In the genomic region with DNA sequence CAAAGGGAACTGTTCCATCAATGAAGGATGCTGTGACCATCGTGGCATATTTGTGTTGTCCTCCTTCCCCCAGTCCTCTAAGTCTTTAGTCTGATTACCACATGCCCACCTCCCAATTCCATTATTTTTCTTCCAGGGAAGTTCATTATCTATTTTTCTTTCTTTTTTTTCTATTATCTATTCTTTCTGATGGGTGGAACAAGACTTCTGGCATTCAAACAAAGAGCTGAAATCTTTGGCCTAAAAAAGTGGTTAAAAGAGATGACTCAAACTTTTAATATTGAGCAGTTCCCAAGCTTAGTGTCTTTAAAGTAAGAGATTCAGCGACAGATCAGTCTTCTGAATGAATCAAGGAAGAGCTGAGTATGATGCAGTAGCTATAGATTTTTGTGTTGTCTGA, we compare ENCODE assay signal across 19 cellular contexts.
DNase-seq lines count a peak whose midpoint lies in the region; ATAC-seq and TF ChIP-seq lines count a peak whose summit lies in the region.
"Had no signal": no experiment of that assay in that cellular context is flagged by ENCODE, and none has a peak within 500 bp of the region (broad histone marks: within the 10 kb centered on the region; RNA-seq: fewer than 3 reads in every experiment).

No MANE protein-coding gene starts in this region.

- peak overlapping the region; percentile 38 for H3K27ac Mint-ChIP-seq in activated naive CD4-positive, alpha-beta T cell treated with anti-CD3 and anti-CD28 coated beads, Interleukin-2, amount 50 U/mL, for 24 hours
- no peak overlapping the region for H3K27ac Mint-ChIP-seq in activated naive CD4-positive, alpha-beta T cell treated with anti-CD3 and anti-CD28 coated beads for 36 hours
- peak overlapping the region; percentile 94 to 95 for H3K27ac Mint-ChIP-seq in natural killer cell treated with Interleukin-12 subunit alpha and Interleukin-12 subunit beta and Interleukin-15 and Interleukin-18, amount 100 ng/mL, for 72 hours
- H3K27ac Mint-ChIP-seq in natural killer cell (peak overlapping the region in 1 of 2 donors; percentile 52), nephron progenitor cell (no peak overlapping the region)
- peak overlapping the region; percentile 56 for H3K27ac Mint-ChIP-seq in activated T-helper 17 cell treated with anti-CD3 and anti-CD28 coated beads, Interleukin-2, amount 50 U/mL, for 72 hours

- intact Hi-C loops in activated naive CD4-positive, alpha-beta T cell treated with anti-CD3 and anti-CD28 coated beads for 36 hours (cut with micrococcal nuclease) = no loop called here
- intact Hi-C loops in natural killer cell (cut with micrococcal nuclease) = no loop called here

- H3K27me3 Mint-ChIP-seq in activated naive CD4-positive, alpha-beta T cell treated with anti-CD3 and anti-CD28 coated beads, Interleukin-2, amount 50 U/mL, for 24 hours = no peaks in the 10 kb centered on the region
- no peaks in the 10 kb centered on the region for H3K27me3 Mint-ChIP-seq in activated naive CD4-positive, alpha-beta T cell treated with anti-CD3 and anti-CD28 coated beads for 36 hours (ENCODE audit: low read depth)
- H3K27me3 Mint-ChIP-seq in natural killer cell treated with Interleukin-12 subunit alpha and Interleukin-12 subunit beta and Interleukin-15 and Interleukin-18, amount 100 ng/mL, for 72 hours = no peaks in the 10 kb centered on the region
- H3K27me3 Mint-ChIP-seq in natural killer cell (ENCODE audit: low read depth in 2 of 2) = no peaks in the 10 kb centered on the region
- H3K27me3 Mint-ChIP-seq in activated T-helper 17 cell treated with anti-CD3 and anti-CD28 coated beads, Interleukin-2, amount 50 U/mL, for 72 hours = no peaks in the 10 kb centered on the region
- H3K27me3 Mint-ChIP-seq in nephron progenitor cell (ENCODE audit: low read depth, poor library complexity) = peaks cover 3% of the 10 kb centered on the region
- H3K27me3 Mint-ChIP-seq: CD8-positive, alpha-beta memory T cell had no signal

- DNase-seq in activated naive CD4-positive, alpha-beta T cell treated with anti-CD3 and anti-CD28 coated beads for 36 hours = no peak
- DNase-seq in natural killer cell treated with Interleukin-12 subunit alpha and Interleukin-12 subunit beta and Interleukin-15 and Interleukin-18, amount 100 ng/mL, for 72 hours (ENCODE audit: low spot score) = no peak
- no peak for DNase-seq in natural killer cell
- DNase-seq in HuH-7.5 (ENCODE audit: low spot score) = no peak
- no peak for DNase-seq in nephron progenitor cell
- DNase-seq: Calu3; CD8-positive, alpha-beta memory T cell; DMS153; Kasumi-1; NCI-H1417; NCI-H1694 treated with DMSO at 0.1 percent for 48 hours; NCI-H2081 treated with DMSO at 0.1 percent for 48 hours; NCI-H2171 treated with DMSO at 0.1 percent for 48 hours; NCI-H524 treated with DMSO at 0.1 percent for 48 hours; NCI-H82; OCI-M1 had no signal

- CTCF ChIA-PET in activated naive CD4-positive, alpha-beta T cell treated with anti-CD3 and anti-CD28 coated beads for 36 hours (lab: Charles Lee) = interaction anchor here (0.6 to 1.5 kb wide), 4 partner anchors 9 to 270 kb away, joined by 3 to 5 read pairs (median 4); no protein-coding TSS in a partner anchor

- peaks cover 39% of the 10 kb centered on the region for H3K4me1 Mint-ChIP-seq in activated naive CD4-positive, alpha-beta T cell treated with anti-CD3 and anti-CD28 coated beads, Interleukin-2, amount 50 U/mL, for 24 hours
- H3K4me1 Mint-ChIP-seq in activated naive CD4-positive, alpha-beta T cell treated with anti-CD3 and anti-CD28 coated beads for 36 hours (ENCODE audit: low read depth) = peaks cover 30% of the 10 kb centered on the region
- peaks cover 43 to 48% of the 10 kb centered on the region in 2 donors for H3K4me1 Mint-ChIP-seq in natural killer cell treated with Interleukin-12 subunit alpha and Interleukin-12 subunit beta and Interleukin-15 and Interleukin-18, amount 100 ng/mL, for 72 hours (ENCODE audit: low read depth in 2 of 2)
- H3K4me1 Mint-ChIP-seq in natural killer cell = peaks cover 28 to 32% of the 10 kb centered on the region in 2 donors
- peaks cover 29% of the 10 kb centered on the region for H3K4me1 Mint-ChIP-seq in activated T-helper 17 cell treated with anti-CD3 and anti-CD28 coated beads, Interleukin-2, amount 50 U/mL, for 72 hours
- H3K4me1 Mint-ChIP-seq in nephron progenitor cell = peaks cover 16% of the 10 kb centered on the region

- ATAC-seq in natural killer cell treated with Interleukin-12 subunit alpha and Interleukin-12 subunit beta and Interleukin-15 and Interleukin-18, amount 100 ng/mL, for 72 hours = no peak
- ATAC-seq in natural killer cell (no peak), HG03565 (IDR thresholded peaks at IDR 0.05; ENCODE audit: unreplicated experiment) (no peak)
- no peak for ATAC-seq in activated T-helper 17 cell treated with anti-CD3 and anti-CD28 coated beads, Interleukin-2, amount 50 U/mL, for 72 hours (replicated peaks)

- H3K4me3 Mint-ChIP-seq in activated naive CD4-positive, alpha-beta T cell treated with anti-CD3 and anti-CD28 coated beads, Interleukin-2, amount 50 U/mL, for 24 hours = no peak overlapping the region
- H3K4me3 Mint-ChIP-seq in activated naive CD4-positive, alpha-beta T cell treated with anti-CD3 and anti-CD28 coated beads for 36 hours = no peak overlapping the region
- peak overlapping the region; percentile 84 for H3K4me3 Mint-ChIP-seq in natural killer cell treated with Interleukin-12 subunit alpha and Interleukin-12 subunit beta and Interleukin-15 and Interleukin-18, amount 100 ng/mL, for 72 hours
- H3K4me3 Mint-ChIP-seq in natural killer cell = no peak overlapping the region
- H3K4me3 Mint-ChIP-seq in activated T-helper 17 cell treated with anti-CD3 and anti-CD28 coated beads, Interleukin-2, amount 50 U/mL, for 72 hours = peak overlapping the region; percentile 22
- no peak overlapping the region for H3K4me3 Mint-ChIP-seq in nephron progenitor cell
- H3K4me3 Mint-ChIP-seq: CD8-positive, alpha-beta memory T cell had no signal

- TF ChIP-seq CTCF in natural killer cell (IDR thresholded peaks at IDR 0.05) (no peak), nephron progenitor cell (IDR thresholded peaks at IDR 0.05) (no peak)

- no peaks in the 10 kb centered on the region for H3K9me3 Mint-ChIP-seq in activated naive CD4-positive, alpha-beta T cell treated with anti-CD3 and anti-CD28 coated beads, Interleukin-2, amount 50 U/mL, for 24 hours
- H3K9me3 Mint-ChIP-seq in activated naive CD4-positive, alpha-beta T cell treated with anti-CD3 and anti-CD28 coated beads for 36 hours = peaks cover 2% of the 10 kb centered on the region
- H3K9me3 Mint-ChIP-seq in natural killer cell treated with Interleukin-12 subunit alpha and Interleukin-12 subunit beta and Interleukin-15 and Interleukin-18, amount 100 ng/mL, for 72 hours = no peaks in the 10 kb centered on the region
- H3K9me3 Mint-ChIP-seq in natural killer cell (no peaks in the 10 kb centered on the region), nephron progenitor cell (peaks cover 16% of the 10 kb centered on the region)
- H3K9me3 Mint-ChIP-seq in activated T-helper 17 cell treated with anti-CD3 and anti-CD28 coated beads, Interleukin-2, amount 50 U/mL, for 72 hours = no peaks in the 10 kb centered on the region

- H3K36me3 Mint-ChIP-seq in activated naive CD4-positive, alpha-beta T cell treated with anti-CD3 and anti-CD28 coated beads, Interleukin-2, amount 50 U/mL, for 24 hours = peaks cover 55% of the 10 kb centered on the region
- H3K36me3 Mint-ChIP-seq in activated naive CD4-positive, alpha-beta T cell treated with anti-CD3 and anti-CD28 coated beads for 36 hours (ENCODE audit: low read depth) = peaks cover 59% of the 10 kb centered on the region
- H3K36me3 Mint-ChIP-seq in natural killer cell treated with Interleukin-12 subunit alpha and Interleukin-12 subunit beta and Interleukin-15 and Interleukin-18, amount 100 ng/mL, for 72 hours = peaks cover 36% of the 10 kb centered on the region
- H3K36me3 Mint-ChIP-seq in natural killer cell = peaks cover 8% of the 10 kb centered on the region
- peaks cover 76% of the 10 kb centered on the region for H3K36me3 Mint-ChIP-seq in activated T-helper 17 cell treated with anti-CD3 and anti-CD28 coated beads, Interleukin-2, amount 50 U/mL, for 72 hours (ENCODE audit: low read depth)
- peaks cover 62% of the 10 kb centered on the region for H3K36me3 Mint-ChIP-seq in nephron progenitor cell (ENCODE audit: low read depth)

Comparison
In these comparisons a context has a peak if more than half of its experiments do, and no peak if none do; other contexts are left out.
1. H3K27ac Mint-ChIP-seq: peak in activated naive CD4-positive, alpha-beta T cell treated with anti-CD3 and anti-CD28 coated beads, Interleukin-2, amount 50 U/mL, for 24 hours (single experiment), natural killer cell treated with Interleukin-12 subunit alpha and Interleukin-12 subunit beta and Interleukin-15 and Interleukin-18, amount 100 ng/mL, for 72 hours (2 of 2) and activated T-helper 17 cell treated with anti-CD3 and anti-CD28 coated beads, Interleukin-2, amount 50 U/mL, for 72 hours (single experiment); none in activated naive CD4-positive, alpha-beta T cell treated with anti-CD3 and anti-CD28 coated beads for 36 hours (single experiment) and nephron progenitor cell (single experiment).
2. H3K4me3 Mint-ChIP-seq: peak in natural killer cell treated with Interleukin-12 subunit alpha and Interleukin-12 subunit beta and Interleukin-15 and Interleukin-18, amount 100 ng/mL, for 72 hours (single experiment) and activated T-helper 17 cell treated with anti-CD3 and anti-CD28 coated beads, Interleukin-2, amount 50 U/mL, for 72 hours (single experiment); none in activated naive CD4-positive, alpha-beta T cell treated with anti-CD3 and anti-CD28 coated beads, Interleukin-2, amount 50 U/mL, for 24 hours (single experiment), activated naive CD4-positive, alpha-beta T cell treated with anti-CD3 and anti-CD28 coated beads for 36 hours (single experiment), natural killer cell (single experiment) and nephron progenitor cell (single experiment).